In the genomic region with DNA sequence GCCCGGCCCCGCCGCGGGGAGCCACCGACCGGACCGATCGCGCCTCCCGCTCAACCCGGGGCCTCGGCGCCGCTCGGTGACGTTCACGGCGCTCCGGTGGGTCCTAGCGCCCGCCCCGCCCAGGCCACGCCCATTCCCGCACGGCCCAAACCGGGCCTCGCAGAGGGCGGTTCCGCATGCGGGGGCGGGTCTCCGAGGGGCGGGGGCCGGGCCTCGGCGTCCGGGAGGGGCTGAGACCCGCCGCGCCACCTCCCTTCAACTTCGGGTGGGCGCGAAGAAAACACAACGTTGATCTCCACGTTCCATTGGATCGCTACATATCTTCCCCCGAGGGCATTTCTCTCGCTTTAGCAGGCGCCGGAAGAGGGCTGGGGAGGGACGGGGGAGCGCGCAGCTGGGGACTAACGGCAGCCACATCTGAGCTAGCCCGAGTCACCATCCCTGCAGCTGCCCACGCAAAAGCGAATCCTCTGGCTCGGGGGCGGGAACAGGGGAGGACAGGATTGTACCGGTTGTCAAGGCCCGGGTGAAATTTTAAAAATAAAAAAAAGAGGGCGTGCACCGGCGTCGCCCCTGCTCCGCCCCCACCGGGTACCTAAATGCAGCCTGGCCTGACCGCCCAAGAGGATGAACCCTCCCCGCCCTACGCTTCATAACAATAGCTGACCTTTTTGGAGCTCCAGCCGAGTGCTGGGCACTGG, we compare ENCODE assay signal across 8 cellular contexts. TPM values are rescaled to one million over a fixed set of nuclear protein-coding genes. Genes with fewer than 3 reads are reported as not detected.
DNase-seq lines count a peak whose midpoint lies in the region; ATAC-seq and TF ChIP-seq lines count a peak whose summit lies in the region.

Gene MAD2L2 (minus strand): TSS at position 78 of the 701 bp plus-strand sequence. CDS start 547 bp downstream, outside the sequence.

- DNase-seq in GM19240 (ENCODE audit: insufficient read length, low spot score) (peak; percentile 94), NOMO-1 treated with DMSO at 0.1 percent for 48 hours (lab: John Stamatoyannopoulos, UW; ENCODE audit: unreplicated experiment) (peak; percentile 80), mesenteric fat pad (ENCODE audit: low spot score) (peak; percentile 98)
- DNase-seq in activated CD8-positive, alpha-beta memory T cell treated with anti-CD3 and anti-CD28 coated beads for 48 hours (ENCODE audit: low read depth in 2 of 3, low spot score in 2 of 3) = peak; percentile 73 to 81 (median 81)
- peak; percentile 86 for DNase-seq in stimulated activated CD8-positive, alpha-beta memory T cell treated with anti-CD3 and anti-CD28 coated beads, Interleukin-12 subunit alpha, Interleukin-12 subunit beta, amount 100 ng/mL, for 4 hours (ENCODE audit: low read depth)

- H3K36me3 ChIP-seq in endocrine pancreas (ENCODE audit: control insufficient read depth, insufficient read depth, low read length) = no peaks in the 10 kb centered on the region

- H3K9ac ChIP-seq in endocrine pancreas (ENCODE audit: control insufficient read depth, insufficient read depth, low read length) = peak within 1 kb of the TSS; percentile 78

- no peaks in the 10 kb centered on the region for H3K4me1 ChIP-seq in endocrine pancreas (ENCODE audit: control insufficient read depth, insufficient read depth, low read length)

- no peaks in the 10 kb centered on the region for H3K9me3 ChIP-seq in endocrine pancreas (ENCODE audit: control insufficient read depth, low read length)

- no peaks in the 10 kb centered on the region for H3K27me3 ChIP-seq in endocrine pancreas (ENCODE audit: control insufficient read depth, insufficient read depth, low read length)

- no peak for TF ChIP-seq CTCF in C4-2B (conservative IDR thresholded peaks at IDR 0.05)

- H3K27ac ChIP-seq in C4-2B = peak within 1 kb of the TSS; percentile 76

- peak within 1 kb of the TSS; percentile 24 for H3K4me3 ChIP-seq in endocrine pancreas (ENCODE audit: control insufficient read depth, insufficient read depth, low read length)

- ATAC-seq in HG03457 (IDR thresholded peaks at IDR 0.05; ENCODE audit: unreplicated experiment) = peak; percentile 68

RNA-seq across cellular contexts. Expression of gene MAD2L2, which starts in this region (rescaled TPM):
- 25.1 TPM for total RNA-seq in mesenteric fat pad

Comparison
In these comparisons a context has a peak if more than half of its experiments do, and no peak if none do; other contexts are left out.
1. Peak in every context shown above with its lines: DNase-seq, ATAC-seq, H3K4me3 ChIP-seq and H3K27ac ChIP-seq.